Comparison of ENCODE assay signal across 29 cellular contexts in genomic region chr17:16889088-16889465, GRCh38.
"Had no signal": no experiment of that assay in that cellular context is flagged by ENCODE, and none has a peak within 500 bp of the region (broad histone marks: within the 10 kb centered on the region; RNA-seq: fewer than 3 reads in every experiment).

No MANE protein-coding gene starts in this region.

- H3K9ac ChIP-seq: neural progenitor cell had no signal

- H3K36me3 Mint-ChIP-seq: immature natural killer cell; mesothelial cell of epicardium; naive B cell; natural killer cell; neural progenitor cell; stimulated activated memory B cell treated with anti-CD40 and anti-IgM and Interleukin-4, amounts not matched to agents 10 μg/mL and 1 μg/mL and 100 μg/mL, for 72 hours; type B pancreatic cell had no signal

- H3K9me3 ChIP-seq: heart left ventricle, lower lobe of right lung, neutrophil, ovary, testis, thyroid gland, uterus had no signal

- H3K4me2 ChIP-seq: neural progenitor cell had no signal

- DNase-seq: glutamatergic neuron; heart left ventricle; hypothalamus; immature natural killer cell; lower lobe of right lung; mammary epithelial cell; mesenchymal stem cell; naive B cell; natural killer cell; nephron progenitor cell; occipital lobe; ovary; right cardiac atrium; stimulated activated CD4-positive, alpha-beta T cell treated with anti-CD3 and anti-CD28 coated beads, Interleukin-2, amount 100 ng/mL, for 48 hours; stimulated activated CD4-positive, alpha-beta T cell treated with anti-CD3 and anti-CD28 coated beads, Interleukin-4, amount 100 ng/mL, for 4 hours; stimulated activated CD8-positive, alpha-beta memory T cell treated with anti-CD3 and anti-CD28 coated beads, Interleukin-4, amount 100 ng/mL, for 48 hours; stimulated activated naive CD4-positive, alpha-beta T cell treated with Interleukin-2 at 50 U/mL for 16 hours; stimulated activated naive CD8-positive, alpha-beta T cell treated with anti-CD3 and anti-CD28 coated beads, Interleukin-15, amount 100 ng/mL, for 72 hours; testis; thyroid gland; uterus had no signal

- H3K27ac ChIP-seq: heart left ventricle, lower lobe of right lung, neural progenitor cell, neutrophil, ovary, skin epidermis, testis, thyroid gland, uterus had no signal

- H2AFZ ChIP-seq: neural progenitor cell had no signal

- H3K27ac Mint-ChIP-seq: immature natural killer cell; mesothelial cell of epicardium; natural killer cell; nephron progenitor cell; neural progenitor cell; progenitor cell of endocrine pancreas; stimulated activated memory B cell treated with anti-CD40 and anti-IgM and Interleukin-4, amounts not matched to agents 10 μg/mL and 1 μg/mL and 100 μg/mL, for 72 hours; stimulated activated naive CD8-positive, alpha-beta T cell treated with anti-CD3 and anti-CD28 coated beads, Interleukin-15, amount 100 ng/mL, for 72 hours; type B pancreatic cell had no signal

- H3K9me3 Mint-ChIP-seq: immature natural killer cell; mesothelial cell of epicardium; naive B cell; natural killer cell; nephron progenitor cell; stimulated activated memory B cell treated with anti-CD40 and anti-IgM and Interleukin-4, amounts not matched to agents 10 μg/mL and 1 μg/mL and 100 μg/mL, for 72 hours; stimulated activated naive CD8-positive, alpha-beta T cell treated with anti-CD3 and anti-CD28 coated beads, Interleukin-15, amount 100 ng/mL, for 72 hours; type B pancreatic cell had no signal

- H3K27me3 Mint-ChIP-seq: stimulated activated memory B cell treated with anti-CD40 and anti-IgM and Interleukin-4, amounts not matched to agents 10 μg/mL and 1 μg/mL and 100 μg/mL, for 72 hours; stimulated activated naive CD8-positive, alpha-beta T cell treated with anti-CD3 and anti-CD28 coated beads, Interleukin-15, amount 100 ng/mL, for 72 hours had no signal

- H3K36me3 ChIP-seq: heart left ventricle, lower lobe of right lung, neural progenitor cell, neutrophil, ovary, thyroid gland, uterus had no signal

- H3K4me1 ChIP-seq: heart left ventricle, lower lobe of right lung, neural progenitor cell, testis, thyroid gland, uterus had no signal

- H3K4me3 ChIP-seq: heart left ventricle, lower lobe of right lung, neural progenitor cell, ovary, skin epidermis, testis, thyroid gland, uterus had no signal

- H3K4me3 Mint-ChIP-seq: immature natural killer cell; mesothelial cell of epicardium; naive B cell; natural killer cell; nephron progenitor cell; neural progenitor cell; stimulated activated memory B cell treated with anti-CD40 and anti-IgM and Interleukin-4, amounts not matched to agents 10 μg/mL and 1 μg/mL and 100 μg/mL, for 72 hours; stimulated activated naive CD8-positive, alpha-beta T cell treated with anti-CD3 and anti-CD28 coated beads, Interleukin-15, amount 100 ng/mL, for 72 hours; type B pancreatic cell had no signal

- H3K4me1 Mint-ChIP-seq: immature natural killer cell, mesothelial cell of epicardium, naive B cell, natural killer cell, nephron progenitor cell, neural progenitor cell had no signal

- ATAC-seq: heart left ventricle; lower lobe of right lung; natural killer cell; right cardiac atrium; sciatic nerve; stimulated activated memory B cell treated with anti-CD40 and anti-IgM and Interleukin-4, amounts not matched to agents 10 μg/mL and 1 μg/mL and 100 μg/mL, for 72 hours; stimulated activated naive CD8-positive, alpha-beta T cell treated with anti-CD3 and anti-CD28 coated beads, Interleukin-15, amount 100 ng/mL, for 72 hours had no signal

- H3K27me3 ChIP-seq: heart left ventricle, neural progenitor cell, neutrophil, ovary, testis, thyroid gland, uterus had no signal
